In genomic region chr3:195763843-195764825, GRCh38 we compare ENCODE assay signal across 32 cellular contexts. TPM values are rescaled to one million over a fixed set of nuclear protein-coding genes. Genes with fewer than 3 reads are reported as not detected.
DNase-seq lines count a peak whose midpoint lies in the region; ATAC-seq, FAIRE-seq and TF ChIP-seq lines count a peak whose summit lies in the region.
"Had no signal": no experiment of that assay in that cellular context is flagged by ENCODE, and none has a peak within 500 bp of the region (broad histone marks: within the 10 kb centered on the region; RNA-seq: fewer than 3 reads in every experiment).

No MANE protein-coding gene starts in this region.

- TF ChIP-seq RAD21 in H1 (IDR thresholded peaks at IDR 0.05 in 1 of 2, conservative IDR thresholded peaks at IDR 0.05 in 1 of 2; ENCODE audit: low read depth in 2 of 2, low read length in 2 of 2) = no peak

- H4K20me1 ChIP-seq in GM23338 (replicated peaks; ENCODE audit: insufficient read depth) = no peaks in the 10 kb centered on the region
- H4K20me1 ChIP-seq in H1 (replicated peaks in 1 of 2; ENCODE audit: control insufficient read depth in 1 of 2, insufficient read depth in 2 of 2, low read length in 2 of 2) = no peaks in the 10 kb centered on the region
- H4K20me1 ChIP-seq in neural progenitor cell (ENCODE audit: low read depth) = no peaks in the 10 kb centered on the region

- no peak overlapping the region for H2BK20ac ChIP-seq in H1 (ENCODE audit: low read length)

- H3K79me1 ChIP-seq in H1 (ENCODE audit: low read depth, low read length) = no peaks in the 10 kb centered on the region

- H3K9me3 ChIP-seq in H1 (ENCODE audit: insufficient read depth in 2 of 2, low read depth in 1 of 2, low read length in 1 of 2) = no peaks in the 10 kb centered on the region; a peak in 1 of 4 replicates
- H3K9me3 ChIP-seq in neural progenitor cell (ENCODE audit: low read depth) = no peaks in the 10 kb centered on the region
- no peaks in the 10 kb centered on the region for H3K9me3 ChIP-seq in A673 (ENCODE audit: low read depth, low read length, poor library complexity, severe bottlenecking)
- H3K9me3 ChIP-seq: esophagus squamous epithelium had no signal

- POLR2A ChIA-PET in H1 (lab: Charles Lee; ENCODE audit: partially characterized antibody) = interaction anchor here (0.6 to 0.8 kb wide), 2 partner anchors 19 to 221 kb away, joined by 3 read pairs; no protein-coding TSS in a partner anchor
- POLR2A ChIA-PET in A673 (lab: Charles Lee; ENCODE audit: low non-redundant PET) = no interaction called here

- H3K4me3 ChIP-seq in GM23338 (no peak overlapping the region), H1 (ENCODE audit: extremely low read depth in 1 of 4, insufficient read depth in 2 of 4, low read depth in 3 of 4, low read length in 4 of 4) (no peak overlapping the region), neural progenitor cell (no peak overlapping the region), A673 (ENCODE audit: low read depth, low read length, poor library complexity, severe bottlenecking) (no peak overlapping the region)
- H3K4me3 ChIP-seq: esophagus squamous epithelium, PC-9 had no signal

- no peak overlapping the region; the same call in 1 of the 2 replicates for H3K18ac ChIP-seq in H1 (ENCODE audit: extremely low read depth, low read length)

- H3K4me1 ChIP-seq in GM23338 (ENCODE audit: insufficient read depth) = no peaks in the 10 kb centered on the region
- no peaks in the 10 kb centered on the region for H3K4me1 ChIP-seq in H1 (replicated peaks in 1 of 4; ENCODE audit: control insufficient read depth in 3 of 4, insufficient read depth in 4 of 4, low read length in 3 of 4)
- H3K4me1 ChIP-seq in neural progenitor cell = no peaks in the 10 kb centered on the region
- no peaks in the 10 kb centered on the region for H3K4me1 ChIP-seq in A673 (ENCODE audit: insufficient read depth, low read length, poor library complexity, severe bottlenecking)
- H3K4me1 ChIP-seq: foreskin keratinocyte had no signal

- H4K8ac ChIP-seq in H1 (ENCODE audit: extremely low read depth, insufficient read depth, low read length) = no peak overlapping the region

- H2AFZ ChIP-seq in GM23338 (no peak overlapping the region), H1 (ENCODE audit: low read length) (no peak overlapping the region), neural progenitor cell (replicated peaks) (no peak overlapping the region)
- H2AFZ ChIP-seq: PC-9 had no signal

- 0 out of 2 replicates have a peak overlapping the region, but pooled peaks have one; percentile 56 for H3K27ac Mint-ChIP-seq in GM23338
- peak overlapping the region; percentile 40 for H3K27ac Mint-ChIP-seq in neural progenitor cell
- H3K27ac Mint-ChIP-seq: activated CD4-positive, alpha-beta T cell treated with anti-CD3 and anti-CD28 coated beads for 36 hours; CD4-positive, CD25-positive, alpha-beta regulatory T cell; naive thymus-derived CD8-positive, alpha-beta T cell; stimulated activated naive B cell treated with anti-CD40 and anti-IgM and Interleukin-4, amounts not matched to agents 10 μg/mL and 1 μg/mL and 100 μg/mL, for 72 hours; T-helper 17 cell had no signal

- in situ Hi-C loops in GM13977 (cut with MboI; ENCODE audit: low pct_unique_long_range_greater_than_20kb, low sequenced_read_pairs, unreplicated experiment) = no loop called here

- no peak for TF ChIP-seq EP300 in H1 (IDR thresholded peaks at IDR 0.05; ENCODE audit: borderline replicate concordance in 1 of 2, low read depth in 2 of 2, low read length in 2 of 2)

- H2BK15ac ChIP-seq in H1 (ENCODE audit: low read length) = 0 out of 2 replicates have a peak overlapping the region, but pooled peaks have one; percentile 75

- TF ChIP-seq CTCF in GM23338 (conservative IDR thresholded peaks at IDR 0.05; ENCODE audit: low read depth in 2 of 2) = no peak
- TF ChIP-seq CTCF in H1 (IDR thresholded peaks at IDR 0.05; ENCODE audit: control extremely low read depth in 1 of 3, insufficient read depth in 1 of 3, low read depth in 1 of 3, low read length in 3 of 3) = no peak
- TF ChIP-seq CTCF in neural progenitor cell (IDR thresholded peaks at IDR 0.05) = no peak
- TF ChIP-seq CTCF in GM13977 (IDR thresholded peaks at IDR 0.05; ENCODE audit: extremely low read depth, insufficient read depth, missing control alignments) = no peak
- TF ChIP-seq CTCF in A673 (conservative IDR thresholded peaks at IDR 0.05; ENCODE audit: low read depth, low read length) = no peak

- no peak overlapping the region for H2BK120ac ChIP-seq in H1 (replicated peaks; ENCODE audit: low read depth, low read length)

- no peak overlapping the region for H3K4ac ChIP-seq in H1 (replicated peaks; ENCODE audit: insufficient read length, low read depth, low read length)

- H3K9me3 Mint-ChIP-seq in GM23338 (peaks cover 5% of the 10 kb centered on the region; the same call in 2 of the 3 replicates), neural progenitor cell (peaks cover 2% of the 10 kb centered on the region)

- no peak overlapping the region for H4K91ac ChIP-seq in H1 (replicated peaks; ENCODE audit: insufficient read length, low read length)

- no peaks in the 10 kb centered on the region for H3K36me3 Mint-ChIP-seq in GM23338 (ENCODE audit: low read depth)
- H3K36me3 Mint-ChIP-seq in neural progenitor cell = no peaks in the 10 kb centered on the region
- H3K36me3 Mint-ChIP-seq: CD4-positive, CD25-positive, alpha-beta regulatory T cell; naive thymus-derived CD8-positive, alpha-beta T cell; stimulated activated naive B cell treated with anti-CD40 and anti-IgM and Interleukin-4, amounts not matched to agents 10 μg/mL and 1 μg/mL and 100 μg/mL, for 72 hours had no signal

- no peak overlapping the region for H3K4me2 ChIP-seq in GM23338
- H3K4me2 ChIP-seq in H1 (ENCODE audit: insufficient read depth in 1 of 2, low read depth in 2 of 2, low read length in 2 of 2) = no peak overlapping the region
- H3K4me2 ChIP-seq in neural progenitor cell = no peak overlapping the region
- H3K4me2 ChIP-seq: PC-9 had no signal

- H3K27me3 ChIP-seq in GM23338 (ENCODE audit: insufficient read depth) = no peaks in the 10 kb centered on the region
- no peaks in the 10 kb centered on the region; a peak in 3 of 7 replicates for H3K27me3 ChIP-seq in H1 (replicated peaks in 1 of 4; ENCODE audit: control insufficient read depth in 3 of 4, extremely low read depth in 1 of 4, insufficient read depth in 3 of 4, low read length in 3 of 4)
- no peaks in the 10 kb centered on the region for H3K27me3 ChIP-seq in neural progenitor cell
- H3K27me3 ChIP-seq in A673 (replicated peaks; ENCODE audit: insufficient read depth, low read depth, low read length, poor library complexity) = peaks cover 48% of the 10 kb centered on the region

- H3K4me3 Mint-ChIP-seq in GM23338 (no peak overlapping the region), neural progenitor cell (no peak overlapping the region)
- H3K4me3 Mint-ChIP-seq: activated CD4-positive, alpha-beta T cell treated with anti-CD3 and anti-CD28 coated beads for 36 hours; CD4-positive, CD25-positive, alpha-beta regulatory T cell; naive thymus-derived CD8-positive, alpha-beta T cell; stimulated activated naive B cell treated with anti-CD40 and anti-IgM and Interleukin-4, amounts not matched to agents 10 μg/mL and 1 μg/mL and 100 μg/mL, for 72 hours; T-helper 17 cell had no signal

- no peak overlapping the region for H3K56ac ChIP-seq in H1 (replicated peaks; ENCODE audit: insufficient read length, low read depth, low read length)

- no peaks in the 10 kb centered on the region for H3K9me2 ChIP-seq in GM23338 (ENCODE audit: insufficient read depth)

- H3K14ac ChIP-seq in H1 (ENCODE audit: insufficient read length) = no peak overlapping the region

- H3K36me3 ChIP-seq in GM23338 (ENCODE audit: insufficient read depth) (no peaks in the 10 kb centered on the region), H1 (ENCODE audit: control insufficient read depth in 2 of 4, insufficient read depth in 4 of 4, low read length in 3 of 4) (no peaks in the 10 kb centered on the region), neural progenitor cell (no peaks in the 10 kb centered on the region), A673 (ENCODE audit: insufficient read depth, low read length, poor library complexity, severe bottlenecking) (no peaks in the 10 kb centered on the region)
- H3K36me3 ChIP-seq: esophagus squamous epithelium had no signal

- H3F3A ChIP-seq in GM23338 (replicated peaks; ENCODE audit: low read depth) = no peaks in the 10 kb centered on the region
- H3F3A ChIP-seq in neural progenitor cell (ENCODE audit: low read depth) = no peaks in the 10 kb centered on the region

- no peak overlapping the region for H2AK5ac ChIP-seq in H1 (ENCODE audit: low read depth, low read length)

- peak; percentile 28 for DNase-seq in activated CD4-positive, CD25-positive, alpha-beta regulatory T cell treated with anti-CD3 and anti-CD28 coated beads, Interleukin-2, amount 50 U/mL, for 72 hours
- DNase-seq in GM23338 (ENCODE audit: low spot score) (no peak), H1 (ENCODE audit: low read depth in 1 of 2, low spot score in 2 of 2) (no peak), neural progenitor cell (ENCODE audit: low spot score) (no peak), GM13977 (ENCODE audit: low spot score) (no peak), A673 (ENCODE audit: low spot score) (no peak), T-helper 9 cell (no peak)
- DNase-seq: activated CD4-positive, alpha-beta T cell treated with anti-CD3 and anti-CD28 coated beads for 36 hours; Calu3; CD4-positive, CD25-positive, alpha-beta regulatory T cell; cerebellar nuclear complex; DMS79 treated with DMSO at 0.1 percent for 48 hours; esophagus squamous epithelium; foreskin keratinocyte; GOT3; KBM-7; NCI-H1417 treated with DMSO at 0.1 percent for 48 hours; NCI-H2081; NCI-H226; NCI-H526 treated with DMSO at 0.1 percent for 48 hours; stimulated activated naive B cell treated with anti-CD40 and anti-IgM and Interleukin-4, amounts not matched to agents 10 μg/mL and 1 μg/mL and 100 μg/mL, for 72 hours; substantia nigra; T-helper 17 cell; trophoblast cell had no signal

- no TSS peak for BruUV-seq in A673 (replicated peaks; lab: Mats Ljungman, UMichigan)

- 0 out of 2 replicates have a peak overlapping the region, but pooled peaks have one; percentile 60 for H2BK5ac ChIP-seq in H1 (ENCODE audit: low read depth, low read length)

- no peaks in the 10 kb centered on the region for H3K79me2 ChIP-seq in GM23338 (replicated peaks; ENCODE audit: insufficient read depth)
- no peaks in the 10 kb centered on the region for H3K79me2 ChIP-seq in H1 (ENCODE audit: control insufficient read depth in 1 of 2, insufficient read depth in 2 of 2, low read length in 2 of 2)
- H3K79me2 ChIP-seq in neural progenitor cell (ENCODE audit: low read depth) = no peaks in the 10 kb centered on the region

- CTCF ChIA-PET in H1 (lab: Charles Lee; ENCODE audit: partially characterized antibody) (interaction anchor here (0.8 to 5.8 kb wide), 8 partner anchors 10 to 133 kb away, joined by 3 to 33 read pairs (median 4); no protein-coding TSS in a partner anchor), A673 (lab: Charles Lee) (no interaction called here)

- ATAC-seq in activated CD4-positive, CD25-positive, alpha-beta regulatory T cell treated with anti-CD3 and anti-CD28 coated beads, Interleukin-2, amount 50 U/mL, for 24 hours = no peak
- ATAC-seq in GM23338 = no peak
- ATAC-seq: activated CD4-positive, alpha-beta T cell treated with anti-CD3 and anti-CD28 coated beads for 36 hours; foreskin keratinocyte; naive thymus-derived CD8-positive, alpha-beta T cell; Right ventricle myocardium inferior; SK-N-SH treated with all-trans-retinoic acid at 6 μM for 48 hours; stimulated activated naive B cell treated with anti-CD40 and anti-IgM and Interleukin-4, amounts not matched to agents 10 μg/mL and 1 μg/mL and 100 μg/mL, for 72 hours; T-helper 17 cell had no signal

- no peak for FAIRE-seq in H1 (lab: Jason Lieb, UNC)

- H4K5ac ChIP-seq in H1 (ENCODE audit: insufficient read length, low read depth, low read length) = no peak overlapping the region

- H3K27me3 Mint-ChIP-seq in GM23338 (ENCODE audit: insufficient read depth, low read depth, poor library complexity) (peaks cover 7% of the 10 kb centered on the region), neural progenitor cell (ENCODE audit: insufficient read depth, low read depth) (peaks cover 2% of the 10 kb centered on the region)

- peaks cover 7% of the 10 kb centered on the region; the same call in 1 of the 2 replicates for H3K23me2 ChIP-seq in H1 (ENCODE audit: low read depth, low read length)

- TF ChIP-seq POLR2A in H1 (IDR thresholded peaks at IDR 0.05; ENCODE audit: control extremely low read depth in 1 of 2, low read depth in 2 of 2, low read length in 2 of 2) = no peak

- H3K4me1 Mint-ChIP-seq in GM23338 (no peaks in the 10 kb centered on the region; the same call in 1 of the 3 replicates), neural progenitor cell (no peaks in the 10 kb centered on the region)
- H3K4me1 Mint-ChIP-seq: activated CD4-positive, alpha-beta T cell treated with anti-CD3 and anti-CD28 coated beads for 36 hours had no signal

- H2BK12ac ChIP-seq in H1 (ENCODE audit: low read depth, low read length) = peak overlapping the region; percentile 12; the same call in 1 of the 2 replicates

- H3K9ac ChIP-seq in H1 (replicated peaks in 1 of 4; ENCODE audit: extremely low read depth in 1 of 4, low read depth in 3 of 4, low read length in 3 of 4) (no peak overlapping the region), neural progenitor cell (no peak overlapping the region)

- no peak overlapping the region for H3K23ac ChIP-seq in H1 (ENCODE audit: insufficient read length)

- no peak overlapping the region for H3K27ac ChIP-seq in GM23338 (ENCODE audit: low read depth)
- no peak overlapping the region for H3K27ac ChIP-seq in H1 (ENCODE audit: low read depth, low read length)
- H3K27ac ChIP-seq in neural progenitor cell = no peak overlapping the region
- H3K27ac ChIP-seq in A673 (ENCODE audit: low read depth, low read length, poor library complexity, severe bottlenecking) = no peak overlapping the region
- H3K27ac ChIP-seq: 22Rv1, esophagus squamous epithelium, foreskin keratinocyte, PC-9 had no signal

- 86% methylated on average over 25 of the region's 26 CpGs; no CpG with 5 or more reads in 1 of the 2 experiments for WGBS in H1 (ENCODE audit: extremely low coverage in 1 of 2, insufficient coverage in 1 of 2, insufficient read length in 1 of 2, insufficient replicate concordance in 2 of 2, low coverage in 1 of 2, low lambda C conversion rate in 2 of 2, missing lambda C conversion rate in 1 of 2), 2 experiments

- intact Hi-C loops in A673 (cut with micrococcal nuclease; ENCODE audit: unreplicated experiment) = no loop called here

RNA-seq across cellular contexts. Expression of gene MUC20, which starts 43.4 kb away (rescaled TPM):
- total RNA-seq in GM23338 (2014; rRNA removed; shearing (Covaris generic)) = 0.12 TPM in 1 of 2 replicates, not detected in the other
- 0.29 TPM in 1 of 2 replicates, not detected in the other for polyA plus RNA-seq in GM23338 (2016; fragmentation: Nextera tagmentation; extraction: Ambion mirVana)
- total RNA-seq in H1 (2021; fragmentation: NEBNext Ultra II Directional; extraction: Animal tissue kit (Norgen Biotek cat#: 25700)) = 0.24 TPM in 1 of 2 replicates, not detected in the other
- 0.19 and 0.26 TPM in 2 replicates for polyA plus RNA-seq in H1 (2011; rRNA removed)
- 0.26 TPM for polyA plus RNA-seq in H1 (2011; cell fraction: cytosol; rRNA removed)
- 0.27 TPM for polyA plus RNA-seq in H1 (2011; cell fraction: nucleus; rRNA removed)
- polyA plus RNA-seq in H1 (2012, experiment 1 of 2) = 0.13 to 0.19 TPM (median 0.15 TPM) in 3 of 4 replicates, not detected in the other
- not detected for polyA plus RNA-seq in H1 (2012, experiment 2 of 2)
- 0.16 TPM for polyA plus RNA-seq in H1 (2013, experiment 1 of 2)
- 0.33 TPM for polyA plus RNA-seq in H1 (2013, experiment 2 of 2)
- 0.16 TPM in 1 of 2 replicates, not detected in the other for polyA minus RNA-seq in H1 (2011; rRNA and poly(A)+ RNA removed)
- polyA minus RNA-seq in H1 (2011; cell fraction: cytosol; rRNA and poly(A)+ RNA removed) = not detected
- polyA minus RNA-seq in H1 (2011; cell fraction: nucleus; rRNA and poly(A)+ RNA removed) = not detected
- 0.17 TPM in 1 of 2 replicates, not detected in the other for total RNA-seq in neural progenitor cell (ENCODE audit: low replicate concordance)
- 1.1 and 1.3 TPM in 2 replicates for total RNA-seq in A673 (2021)
- total RNA-seq: dermis microvascular lymphatic vessel endothelial cell had no signal

RNA-seq across cellular contexts. Expression of gene MUC4, which starts 47.6 kb away (rescaled TPM):
- total RNA-seq in GM23338 (2014; rRNA removed; shearing (Covaris generic)) = 1.3 and 1.6 TPM in 2 replicates
- 0.80 and 1.3 TPM in 2 replicates for polyA plus RNA-seq in GM23338 (2016; fragmentation: Nextera tagmentation; extraction: Ambion mirVana)
- 1.4 and 2.0 TPM in 2 replicates for total RNA-seq in H1 (2021; fragmentation: NEBNext Ultra II Directional; extraction: Animal tissue kit (Norgen Biotek cat#: 25700))
- polyA plus RNA-seq in H1 (2011; rRNA removed) = 0.89 and 2.0 TPM in 2 replicates
- polyA plus RNA-seq in H1 (2011; cell fraction: cytosol; rRNA removed) = 0.94 TPM
- 5.4 TPM for polyA plus RNA-seq in H1 (2011; cell fraction: nucleus; rRNA removed)
- polyA plus RNA-seq in H1 (2012, experiment 1 of 2) = 1.1 to 1.8 TPM (median 1.6 TPM) in 4 replicates
- 0.34 TPM for polyA plus RNA-seq in H1 (2012, experiment 2 of 2)
- 0.83 TPM for polyA plus RNA-seq in H1 (2013, experiment 1 of 2)
- 0.59 TPM for polyA plus RNA-seq in H1 (2013, experiment 2 of 2)
- polyA minus RNA-seq in H1 (2011; rRNA and poly(A)+ RNA removed) = 0.98 and 2.0 TPM in 2 replicates
- 1.0 TPM for polyA minus RNA-seq in H1 (2011; cell fraction: cytosol; rRNA and poly(A)+ RNA removed)
- 2.8 TPM for polyA minus RNA-seq in H1 (2011; cell fraction: nucleus; rRNA and poly(A)+ RNA removed)
- total RNA-seq in neural progenitor cell (ENCODE audit: low replicate concordance) = 0.53 TPM in 1 of 2 replicates, not detected in the other
- total RNA-seq in A673 (2021) = not detected in 2 replicates
- total RNA-seq: CD4-positive, CD25-positive, alpha-beta regulatory T cell; dermis microvascular lymphatic vessel endothelial cell; foreskin keratinocyte; lower leg skin; naive thymus-derived CD8-positive, alpha-beta T cell; Right ventricle myocardium inferior; T-helper 17 cell had no signal
- polyA plus RNA-seq: CD4-positive, CD25-positive, alpha-beta regulatory T cell; foreskin keratinocyte; naive thymus-derived CD8-positive, alpha-beta T cell had no signal
